Comparison of ENCODE assay signal across 8 cellular contexts in the genomic region with DNA sequence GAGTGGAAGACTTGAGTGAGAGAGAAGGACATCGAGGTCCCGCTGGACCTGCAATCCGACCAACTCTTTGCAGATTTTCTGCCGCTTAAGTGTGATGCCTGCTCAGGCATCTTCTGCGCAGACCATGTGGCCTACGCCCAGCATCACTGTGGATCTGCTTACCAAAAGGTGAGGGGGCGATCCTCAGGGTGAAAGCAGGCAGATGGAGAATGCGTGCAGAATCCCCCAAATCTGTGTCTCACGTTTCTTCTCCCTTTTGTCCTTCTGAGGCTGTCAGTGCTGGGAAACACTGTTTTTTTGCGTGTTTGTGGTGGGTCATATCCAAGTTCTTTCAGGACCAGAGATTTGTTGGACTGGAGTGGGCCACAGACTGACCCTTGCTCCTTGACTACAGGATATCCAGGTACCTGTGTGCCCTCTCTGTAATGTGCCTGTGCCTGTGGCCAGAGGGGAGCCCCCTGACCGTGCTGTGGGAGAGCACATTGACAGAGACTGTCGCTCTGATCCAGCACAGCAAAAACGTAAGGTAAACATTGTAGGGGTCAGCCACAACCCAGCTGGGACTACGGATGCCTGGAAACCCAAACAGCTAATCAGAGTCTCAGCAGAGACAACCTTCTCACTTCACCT. TPM values are rescaled to one million over a fixed set of nuclear protein-coding genes. Genes with fewer than 3 reads are reported as not detected.
A peak's percentile ranks its signal among the peaks of the same experiment; 100 is the strongest.
DNase-seq lines count a peak whose midpoint lies in the region; ATAC-seq and TF ChIP-seq lines count a peak whose summit lies in the region.

No MANE protein-coding gene starts in this region.

- H3K36me3 Mint-ChIP-seq in progenitor cell of endocrine pancreas (ENCODE audit: insufficient read depth): peaks cover 11% of the 10 kb centered on the region

- peak overlapping the region; percentile 88 for H3K4me3 ChIP-seq in DOHH2 (ENCODE audit: low read length)
- H3K4me3 ChIP-seq in SU-DHL-6 (ENCODE audit: insufficient read depth, low read length, poor library complexity, severe bottlenecking): peak overlapping the region; percentile 60
- peak overlapping the region; percentile 70 for H3K4me3 ChIP-seq in fibroblast of mammary gland (ENCODE audit: control insufficient read depth, low read depth, low read length)

- H3K4me1 ChIP-seq in DOHH2 (ENCODE audit: control insufficient read depth, low read length): peaks cover 18% of the 10 kb centered on the region

- H3K9me3 Mint-ChIP-seq in progenitor cell of endocrine pancreas (ENCODE audit: low read depth): no peaks in the 10 kb centered on the region

- H3K9me3 ChIP-seq in DOHH2 (ENCODE audit: control insufficient read depth, insufficient read depth, low read length): no peaks in the 10 kb centered on the region
- H3K9me3 ChIP-seq in SU-DHL-6 (ENCODE audit: insufficient read depth, low read length): no peaks in the 10 kb centered on the region

- no peak overlapping the region for H2AFZ ChIP-seq in SU-DHL-6 (ENCODE audit: low read depth, low read length, severe bottlenecking)

- H3K27ac Mint-ChIP-seq in progenitor cell of endocrine pancreas: peak overlapping the region; percentile 24

- H3K9me2 ChIP-seq in DOHH2 (replicated peaks; ENCODE audit: control insufficient read depth, low read length): no peaks in the 10 kb centered on the region
- no peaks in the 10 kb centered on the region for H3K9me2 ChIP-seq in SU-DHL-6 (replicated peaks; ENCODE audit: insufficient read depth, low read length)

- H3K79me2 ChIP-seq in DOHH2 (ENCODE audit: control insufficient read depth, low read length): peaks cover 3% of the 10 kb centered on the region; the same call in 1 of the 2 replicates
- H3K79me2 ChIP-seq in SU-DHL-6 (ENCODE audit: insufficient read depth, low read length): no peaks in the 10 kb centered on the region

- no peak for ATAC-seq in HG02610 (IDR thresholded peaks at IDR 0.05; ENCODE audit: unreplicated experiment)
- no peak for ATAC-seq in HG02884 (IDR thresholded peaks at IDR 0.05; ENCODE audit: unreplicated experiment)

- H3K4me2 ChIP-seq in DOHH2 (ENCODE audit: low read length) (peak overlapping the region; percentile 97), SU-DHL-6 (ENCODE audit: low read depth, low read length, poor library complexity, severe bottlenecking) (peak overlapping the region; percentile 79)

- H3K27ac ChIP-seq in DOHH2 (ENCODE audit: low read depth, low read length) (peak overlapping the region; percentile 76), SU-DHL-6 (ENCODE audit: low read depth, low read length) (0 out of 2 replicates have a peak overlapping the region, but pooled peaks have one; percentile 18)

- no peaks in the 10 kb centered on the region for H3K27me3 ChIP-seq in DOHH2 (ENCODE audit: control insufficient read depth, low read length)
- H3K27me3 ChIP-seq in SU-DHL-6 (ENCODE audit: low read length): no peaks in the 10 kb centered on the region

- DNase-seq in fibroblast of mammary gland (ENCODE audit: low read depth) (no peak), progenitor cell of endocrine pancreas (ENCODE audit: low spot score, unreplicated experiment) (no peak), NCI-H187 (lab: John Stamatoyannopoulos, UW) (no peak), mesenteric fat pad (ENCODE audit: low spot score) (no peak)

- TF ChIP-seq CTCF in DOHH2 (IDR thresholded peaks at IDR 0.05; ENCODE audit: low read depth, low read length, poor library complexity, severe bottlenecking) (no peak), SU-DHL-6 (IDR thresholded peaks at IDR 0.05; ENCODE audit: insufficient read depth, low read length, poor library complexity, severe bottlenecking) (no peak), fibroblast of mammary gland (conservative IDR thresholded peaks at IDR 0.05; ENCODE audit: control insufficient read depth, insufficient read depth, low read depth, low read length) (no peak), progenitor cell of endocrine pancreas (IDR thresholded peaks at IDR 0.05; ENCODE audit: unreplicated experiment) (no peak)

- H3K4me3 Mint-ChIP-seq in progenitor cell of endocrine pancreas (ENCODE audit: low read depth): peak overlapping the region; percentile 89

- H3F3A ChIP-seq in DOHH2 (ENCODE audit: control insufficient read depth, insufficient read depth) (peaks cover 7% of the 10 kb centered on the region; the same call in 1 of the 2 replicates), SU-DHL-6 (ENCODE audit: insufficient read depth) (no peaks in the 10 kb centered on the region)

- H3K9ac ChIP-seq in SU-DHL-6 (ENCODE audit: low read length): peak overlapping the region; percentile 68

- H3K4me1 Mint-ChIP-seq in progenitor cell of endocrine pancreas (ENCODE audit: low read depth): peaks cover 11% of the 10 kb centered on the region

- H3K36me3 ChIP-seq in DOHH2 (ENCODE audit: control insufficient read depth, low read length) (peaks cover 48% of the 10 kb centered on the region), SU-DHL-6 (ENCODE audit: low read length) (no peaks in the 10 kb centered on the region)

- H4K20me1 ChIP-seq in DOHH2 (ENCODE audit: control insufficient read depth, insufficient read depth, low read depth, low read length): no peaks in the 10 kb centered on the region
- H4K20me1 ChIP-seq in SU-DHL-6 (ENCODE audit: low read depth, low read length): no peaks in the 10 kb centered on the region

- peaks cover 4% of the 10 kb centered on the region for H3K27me3 Mint-ChIP-seq in progenitor cell of endocrine pancreas

RNA-seq across cellular contexts. Expression of gene ZFAND2B, which starts 0.8 kb away (rescaled TPM):
- 29.3 and 29.6 TPM in 2 replicates for total RNA-seq in progenitor cell of endocrine pancreas
- 31.3 TPM for total RNA-seq in mesenteric fat pad

RNA-seq across cellular contexts. Expression of gene ABCB6, which starts 11.4 kb away (rescaled TPM):
- total RNA-seq in progenitor cell of endocrine pancreas: 26.7 and 29.9 TPM in 2 replicates
- 36.5 TPM for total RNA-seq in mesenteric fat pad

RNA-seq across cellular contexts. Expression of gene ATG9A, which starts 22.1 kb away (rescaled TPM):
- total RNA-seq in progenitor cell of endocrine pancreas (40.6 and 43.6 TPM in 2 replicates), mesenteric fat pad (59.0 TPM)

RNA-seq across cellular contexts. Expression of gene ANKZF1, which starts 22.2 kb away (rescaled TPM):
- total RNA-seq in progenitor cell of endocrine pancreas (64.3 and 66.7 TPM in 2 replicates), mesenteric fat pad (15.9 TPM)

RNA-seq across cellular contexts. Expression of gene RETREG2, which starts 29.3 kb away (rescaled TPM):
- total RNA-seq in progenitor cell of endocrine pancreas: 77.0 and 77.4 TPM in 2 replicates
- total RNA-seq in mesenteric fat pad: 68.1 TPM
